In the genomic region with DNA sequence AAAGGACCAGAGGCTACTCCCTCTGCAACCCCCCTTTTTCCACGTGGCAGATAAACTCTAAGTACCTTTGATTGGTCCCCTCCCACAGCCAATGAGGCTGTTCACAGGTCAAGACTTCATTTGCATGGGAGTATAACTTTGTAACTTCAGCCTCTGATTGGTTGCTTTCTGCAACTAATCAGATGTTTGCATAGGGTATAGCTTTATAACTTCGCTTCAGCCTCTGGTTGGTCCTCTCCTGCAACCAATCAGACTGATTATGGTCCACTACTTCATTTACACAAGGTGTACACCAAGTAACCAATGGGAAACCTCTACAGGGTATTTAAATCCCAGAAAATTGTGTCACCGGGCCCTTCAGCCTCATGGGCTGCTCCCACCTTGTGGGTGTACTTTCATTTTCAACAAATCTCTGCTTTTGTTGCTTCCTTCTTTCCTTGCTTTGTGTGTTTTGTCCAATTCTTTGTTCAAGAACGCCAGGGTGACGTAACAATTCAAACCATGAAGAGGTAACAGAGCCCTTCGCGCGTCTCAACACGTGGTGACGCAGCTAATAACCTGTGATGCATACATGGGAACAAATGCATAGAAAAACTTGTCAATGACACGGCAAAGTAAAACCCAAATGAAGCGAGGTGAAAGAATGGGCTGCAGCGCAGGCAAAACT, we compare ENCODE assay signal across 8 cellular contexts. TPM values are rescaled to one million over a fixed set of nuclear protein-coding genes. Genes with fewer than 3 reads are reported as not detected.
DNase-seq lines count a peak whose midpoint lies in the region; ATAC-seq and TF ChIP-seq lines count a peak whose summit lies in the region.

No MANE protein-coding gene starts in this region.

- H3K36me3 ChIP-seq in Karpas-422 (ENCODE audit: insufficient read depth, low read length) (peaks cover 28% of the 10 kb centered on the region), lung (ENCODE audit: control insufficient read depth in 2 of 2, insufficient read depth in 2 of 2, low read length in 2 of 2) (peaks cover 6 to 8% of the 10 kb centered on the region in 2 donors)

- H3K9me3 Mint-ChIP-seq in CD4-positive, alpha-beta T cell = no peaks in the 10 kb centered on the region
- H3K9me3 Mint-ChIP-seq in activated naive CD8-positive, alpha-beta T cell treated with anti-CD3 and anti-CD28 coated beads, Interleukin-2, amount 50 U/mL, for 24 hours = peaks cover 3% of the 10 kb centered on the region

- intact Hi-C loops in CD4-positive, alpha-beta T cell (cut with DNase I, micrococcal nuclease) = loop anchor here (2.0 to 10.0 kb wide), 8 partner anchors 39 to 343 kb away; partner anchors contain the start of genes DYRK1A (in 1 of the 2), PIGP (in 1 of the 2), TTC3 (in 1 of the 2) and VPS26C (in 1 of the 2)

- no peak overlapping the region; the same call in 1 of the 2 replicates for H2AFZ ChIP-seq in Karpas-422 (ENCODE audit: low read length)

- H3K4me3 ChIP-seq in Karpas-422 (ENCODE audit: low read length) = peak overlapping the region; percentile 80
- H3K4me3 ChIP-seq in lung = peak overlapping the region; percentile 56

- no peaks in the 10 kb centered on the region for H3K9me2 ChIP-seq in Karpas-422 (replicated peaks; ENCODE audit: insufficient read depth, low read length)

- POLR2A ChIA-PET in CD4-positive, alpha-beta T cell (lab: Charles Lee) = interaction anchor here (0.6 to 3.0 kb wide), 4 partner anchors 38 to 344 kb away, joined by 4 to 23 read pairs (median 6); partner anchors contain the start of genes DYRK1A and VPS26C

- ATAC-seq in CD4-positive, alpha-beta T cell (ENCODE audit: poor library complexity) = peak; percentile 21
- no peak for ATAC-seq in activated naive CD8-positive, alpha-beta T cell treated with anti-CD3 and anti-CD28 coated beads, Interleukin-2, amount 50 U/mL, for 24 hours
- ATAC-seq in lung (ENCODE audit: insufficient read depth, low FRiP score) (no peak), GM18498 (IDR thresholded peaks at IDR 0.05; ENCODE audit: unreplicated experiment) (no peak), HG02840 (IDR thresholded peaks at IDR 0.05; ENCODE audit: low FRiP score, unreplicated experiment) (no peak)

- H3K27ac ChIP-seq in CD4-positive, alpha-beta T cell (ENCODE audit: low read depth, low read length) = peak overlapping the region; percentile 86
- H3K27ac ChIP-seq in Karpas-422 (ENCODE audit: low read length) = peak overlapping the region; percentile 78
- H3K27ac ChIP-seq in lung (ENCODE audit: low read depth in 1 of 2, low read length in 1 of 2) = peak overlapping the region; percentile 64 to 80

- peak in 2 of 10 experiments; percentile 8 to 48 for DNase-seq in CD4-positive, alpha-beta T cell
- DNase-seq in Karpas-422 = peak; percentile 66
- DNase-seq in activated naive CD8-positive, alpha-beta T cell treated with anti-CD3 and anti-CD28 coated beads, Interleukin-2, amount 50 U/mL, for 24 hours = no peak
- DNase-seq in lung (ENCODE audit: low spot score) = no peak
- DNase-seq in NCI-H345 treated with DMSO at 0.1 percent for 48 hours (lab: John Stamatoyannopoulos, UW; ENCODE audit: unreplicated experiment) = no peak
- DNase-seq in DMS79 (lab: John Stamatoyannopoulos, UW) = no peak

- H3K79me2 ChIP-seq in Karpas-422 (ENCODE audit: low read length) = peaks cover 37% of the 10 kb centered on the region

- peak overlapping the region; percentile 85 for H3K9ac ChIP-seq in Karpas-422 (ENCODE audit: low read length)

- H3K27me3 Mint-ChIP-seq in CD4-positive, alpha-beta T cell = no peaks in the 10 kb centered on the region
- H3K27me3 Mint-ChIP-seq in activated naive CD8-positive, alpha-beta T cell treated with anti-CD3 and anti-CD28 coated beads, Interleukin-2, amount 50 U/mL, for 24 hours = no peaks in the 10 kb centered on the region

- H3K9me3 ChIP-seq in CD4-positive, alpha-beta T cell (ENCODE audit: control insufficient read depth, low read length) = no peaks in the 10 kb centered on the region
- H3K9me3 ChIP-seq in Karpas-422 (ENCODE audit: low read length) (no peaks in the 10 kb centered on the region), lung (ENCODE audit: control insufficient read depth in 2 of 2, insufficient read depth in 1 of 2, low read length in 1 of 2) (no peaks in the 10 kb centered on the region)

- H3K36me3 Mint-ChIP-seq in CD4-positive, alpha-beta T cell (ENCODE audit: low read depth) = peaks cover 28% of the 10 kb centered on the region
- peaks cover 29% of the 10 kb centered on the region for H3K36me3 Mint-ChIP-seq in activated naive CD8-positive, alpha-beta T cell treated with anti-CD3 and anti-CD28 coated beads, Interleukin-2, amount 50 U/mL, for 24 hours (ENCODE audit: low read depth)

- H3K4me1 Mint-ChIP-seq in CD4-positive, alpha-beta T cell (ENCODE audit: low read depth) = peaks cover 45% of the 10 kb centered on the region
- H3K4me1 Mint-ChIP-seq in activated naive CD8-positive, alpha-beta T cell treated with anti-CD3 and anti-CD28 coated beads, Interleukin-2, amount 50 U/mL, for 24 hours = peaks cover 48% of the 10 kb centered on the region

- CTCF ChIA-PET in CD4-positive, alpha-beta T cell (lab: Charles Lee) = interaction anchor here (1.2 to 1.6 kb wide), 3 partner anchors 39 to 344 kb away, joined by 3 to 4 read pairs (median 4); no protein-coding TSS in a partner anchor

- WGBS in lung, 2 donors = 36% methylated on average over 13 of the region's 13 CpGs

- H3K4me1 ChIP-seq in Karpas-422 (ENCODE audit: low read length) = peaks cover 25% of the 10 kb centered on the region
- H3K4me1 ChIP-seq in lung (ENCODE audit: control insufficient read depth in 2 of 2, insufficient read depth in 2 of 2, low read length in 2 of 2) = peaks cover 0 to 5% of the 10 kb centered on the region in 2 donors

- H3K4me2 ChIP-seq in Karpas-422 (ENCODE audit: low read depth, low read length, poor library complexity, severe bottlenecking) = peak overlapping the region; percentile 96

- 0 out of 2 replicates have a peak, but pooled peaks cover under 1% of the 10 kb centered on the region for H4K20me1 ChIP-seq in Karpas-422 (ENCODE audit: insufficient read depth, low read depth, low read length)

- TF ChIP-seq CTCF in CD4-positive, alpha-beta T cell (IDR thresholded peaks at IDR 0.05) = no peak
- TF ChIP-seq CTCF in lung (IDR thresholded peaks at IDR 0.05; ENCODE audit: control extremely low read depth, extremely low read depth) = no peak

- peak overlapping the region; percentile 90 for H3K27ac Mint-ChIP-seq in CD4-positive, alpha-beta T cell
- peak overlapping the region; percentile 96 for H3K27ac Mint-ChIP-seq in activated naive CD8-positive, alpha-beta T cell treated with anti-CD3 and anti-CD28 coated beads, Interleukin-2, amount 50 U/mL, for 24 hours

- peak overlapping the region; percentile 86 for H3K4me3 Mint-ChIP-seq in CD4-positive, alpha-beta T cell
- peak overlapping the region; percentile 91 for H3K4me3 Mint-ChIP-seq in activated naive CD8-positive, alpha-beta T cell treated with anti-CD3 and anti-CD28 coated beads, Interleukin-2, amount 50 U/mL, for 24 hours

- H3K27me3 ChIP-seq in CD4-positive, alpha-beta T cell (ENCODE audit: control insufficient read depth, insufficient read depth, low read length) = no peaks in the 10 kb centered on the region
- H3K27me3 ChIP-seq in Karpas-422 (ENCODE audit: low read length) = no peaks in the 10 kb centered on the region
- H3K27me3 ChIP-seq in lung (ENCODE audit: control insufficient read depth, insufficient read depth) = no peaks in the 10 kb centered on the region

RNA-seq across cellular contexts. Expression of gene VPS26C, which starts 47.2 kb away (rescaled TPM):
- 10 to 100 TPM; 31.8 to 36.0 TPM for total RNA-seq in CD4-positive, alpha-beta T cell
- 36.7 and 43.2 TPM in 2 replicates for total RNA-seq in Karpas-422 (2014; rRNA removed; shearing (Covaris generic); ENCODE audit: low replicate concordance)
- 10 to 100 TPM; 46.4 to 61.1 TPM for total RNA-seq in lung
- 10 to 100 TPM; 19.8 to 39.3 TPM for polyA plus RNA-seq in lung
